1 cellular context compared by ENCODE assay signal in genomic region chr20:25195014-25195961, GRCh38.
TF ChIP-seq lines count a peak whose summit lies in the region.

Gene ENTPD6 (plus strand): TSS chr20:25195712. CDS start chr20:25206537, 10,825 bp downstream.

TF ChIP-seq in HepG2, 621 proteins besides CTCF, POLR2A, EP300 and RAD21 (continued from another document and continues in another):
- TF ChIP-seq, protein P1, sequence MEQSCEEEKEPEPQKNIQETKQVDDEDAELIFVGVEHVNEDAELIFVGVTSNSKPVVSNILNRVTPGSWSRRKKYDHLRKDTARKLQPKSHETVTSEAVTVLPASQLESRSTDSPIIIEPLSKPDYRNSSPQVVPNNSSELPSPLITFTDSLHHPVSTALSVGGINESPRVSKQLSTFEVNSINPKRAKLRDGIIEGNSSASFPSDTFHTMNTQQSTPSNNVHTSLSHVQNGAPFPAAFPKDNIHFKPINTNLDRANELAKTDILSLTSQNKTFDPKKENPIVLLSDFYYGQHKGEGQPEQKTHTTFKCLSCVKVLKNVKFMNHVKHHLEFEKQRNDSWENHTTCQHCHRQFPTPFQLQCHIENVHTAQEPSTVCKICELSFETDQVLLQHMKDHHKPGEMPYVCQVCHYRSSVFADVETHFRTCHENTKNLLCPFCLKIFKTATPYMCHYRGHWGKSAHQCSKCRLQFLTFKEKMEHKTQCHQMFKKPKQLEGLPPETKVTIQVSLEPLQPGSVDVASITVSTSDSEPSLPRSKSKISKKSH (CRISPR knock-in tag; IDR thresholded peaks at IDR 0.05; ENCODE audit: borderline replicate concordance), result peak; percentile 58; the same call in 1 of the 2 replicates
- TF ChIP-seq GRHL1 (CRISPR knock-in tag; conservative IDR thresholded peaks at IDR 0.05), result no peak
- TF ChIP-seq ZNF546 (CRISPR knock-in tag; conservative IDR thresholded peaks at IDR 0.05), result peak; percentile 83
- TF ChIP-seq U2AF1 (optimal IDR thresholded peaks at IDR 0.05; ENCODE audit: low read depth, low read length), result no peak
- TF ChIP-seq, protein P2, sequence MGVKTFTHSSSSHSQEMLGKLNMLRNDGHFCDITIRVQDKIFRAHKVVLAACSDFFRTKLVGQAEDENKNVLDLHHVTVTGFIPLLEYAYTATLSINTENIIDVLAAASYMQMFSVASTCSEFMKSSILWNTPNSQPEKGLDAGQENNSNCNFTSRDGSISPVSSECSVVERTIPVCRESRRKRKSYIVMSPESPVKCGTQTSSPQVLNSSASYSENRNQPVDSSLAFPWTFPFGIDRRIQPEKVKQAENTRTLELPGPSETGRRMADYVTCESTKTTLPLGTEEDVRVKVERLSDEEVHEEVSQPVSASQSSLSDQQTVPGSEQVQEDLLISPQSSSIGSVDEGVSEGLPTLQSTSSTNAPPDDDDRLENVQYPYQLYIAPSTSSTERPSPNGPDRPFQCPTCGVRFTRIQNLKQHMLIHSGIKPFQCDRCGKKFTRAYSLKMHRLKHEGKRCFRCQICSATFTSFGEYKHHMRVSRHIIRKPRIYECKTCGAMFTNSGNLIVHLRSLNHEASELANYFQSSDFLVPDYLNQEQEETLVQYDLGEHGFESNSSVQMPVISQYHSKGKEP (CRISPR knock-in tag; IDR thresholded peaks at IDR 0.05), result peak; percentile 93
- TF ChIP-seq ZGPAT (CRISPR knock-in tag; IDR thresholded peaks at IDR 0.05), result peak; percentile 98
- TF ChIP-seq ZNF143 (CRISPR knock-in tag; IDR thresholded peaks at IDR 0.05), result no peak; the same call in none of the 2 replicates
- TF ChIP-seq TFDP2 (CRISPR knock-in tag; IDR thresholded peaks at IDR 0.05), result peak; percentile 73
- TF ChIP-seq ZNF282 (IDR thresholded peaks at IDR 0.05; ENCODE audit: partially characterized antibody), result no peak
- no peak; the same call in 1 of the 2 replicates for TF ChIP-seq NAIF1 (CRISPR knock-in tag; IDR thresholded peaks at IDR 0.05; ENCODE audit: borderline replicate concordance)
- no peak for TF ChIP-seq PLRG1 (conservative IDR thresholded peaks at IDR 0.05)
- peak; percentile 85 for TF ChIP-seq KAT8 (CRISPR knock-in tag; IDR thresholded peaks at IDR 0.05)
- peak; percentile 77 for TF ChIP-seq ZMYM4 (CRISPR knock-in tag; IDR thresholded peaks at IDR 0.05)
- TF ChIP-seq CHD2 (IDR thresholded peaks at IDR 0.05; ENCODE audit: low read depth, low read length), result no peak
- no peak; the same call in 1 of the 2 replicates for TF ChIP-seq PREB (CRISPR knock-in tag; IDR thresholded peaks at IDR 0.05)
- TF ChIP-seq WIZ (CRISPR knock-in tag; IDR thresholded peaks at IDR 0.05), result peak; percentile 58; the same call in 1 of the 2 replicates
- TF ChIP-seq ZNF615 (CRISPR knock-in tag; IDR thresholded peaks at IDR 0.05; ENCODE audit: borderline replicate concordance), result no peak
- TF ChIP-seq SMYD3 (CRISPR knock-in tag; IDR thresholded peaks at IDR 0.05), result no peak; the same call in 1 of the 2 replicates
- peak; percentile 63 for TF ChIP-seq CEBPG (CRISPR knock-in tag; IDR thresholded peaks at IDR 0.05)
- TF ChIP-seq ZBTB40 (IDR thresholded peaks at IDR 0.05), result no peak
- TF ChIP-seq ZBTB40 (CRISPR knock-in tag; IDR thresholded peaks at IDR 0.05), result peak; percentile 53; the same call in 1 of the 2 replicates
- TF ChIP-seq NKX3-1 (CRISPR knock-in tag; IDR thresholded peaks at IDR 0.05), result peak; percentile 68
- no peak for TF ChIP-seq HDAC6 (IDR thresholded peaks at IDR 0.05; ENCODE audit: low read depth, low read length)
- peak; percentile 36 for TF ChIP-seq SRSF1 (optimal IDR thresholded peaks at IDR 0.05; ENCODE audit: low read depth, low read length)
- no peak for TF ChIP-seq TBP (CRISPR knock-in tag; IDR thresholded peaks at IDR 0.05)
- TF ChIP-seq HNRNPUL1 (IDR thresholded peaks at IDR 0.05; ENCODE audit: low read depth, low read length), result no peak
- TF ChIP-seq, protein P3, sequence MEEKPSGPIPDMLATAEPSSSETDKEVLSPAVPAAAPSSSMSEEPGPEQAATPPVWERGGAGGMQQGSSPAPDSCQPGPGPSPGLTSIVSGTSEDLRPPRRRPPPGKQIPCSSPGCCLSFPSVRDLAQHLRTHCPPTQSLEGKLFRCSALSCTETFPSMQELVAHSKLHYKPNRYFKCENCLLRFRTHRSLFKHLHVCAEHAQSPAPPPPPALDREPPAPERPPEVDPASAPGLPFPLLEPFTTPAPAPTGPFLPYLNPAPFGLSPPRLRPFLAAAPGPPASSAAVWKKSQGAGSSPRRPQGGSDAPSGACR (CRISPR knock-in tag; IDR thresholded peaks at IDR 0.05), result peak; percentile 56; the same call in 1 of the 2 replicates
- TF ChIP-seq, protein P4, sequence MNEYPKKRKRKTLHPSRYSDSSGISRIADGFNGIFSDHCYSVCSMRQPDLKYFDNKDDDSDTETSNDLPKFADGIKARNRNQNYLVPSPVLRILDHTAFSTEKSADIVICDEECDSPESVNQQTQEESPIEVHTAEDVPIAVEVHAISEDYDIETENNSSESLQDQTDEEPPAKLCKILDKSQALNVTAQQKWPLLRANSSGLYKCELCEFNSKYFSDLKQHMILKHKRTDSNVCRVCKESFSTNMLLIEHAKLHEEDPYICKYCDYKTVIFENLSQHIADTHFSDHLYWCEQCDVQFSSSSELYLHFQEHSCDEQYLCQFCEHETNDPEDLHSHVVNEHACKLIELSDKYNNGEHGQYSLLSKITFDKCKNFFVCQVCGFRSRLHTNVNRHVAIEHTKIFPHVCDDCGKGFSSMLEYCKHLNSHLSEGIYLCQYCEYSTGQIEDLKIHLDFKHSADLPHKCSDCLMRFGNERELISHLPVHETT (CRISPR knock-in tag; conservative IDR thresholded peaks at IDR 0.05), result peak; percentile 85
